Comparison of ENCODE assay signal across 8 cellular contexts in genomic region chr1:20633190-20634064, GRCh38. TPM values are rescaled to one million over a fixed set of nuclear protein-coding genes. Genes with fewer than 3 reads are reported as not detected.
DNase-seq lines count a peak whose midpoint lies in the region; ATAC-seq, FAIRE-seq and TF ChIP-seq lines count a peak whose summit lies in the region.

Gene PINK1 (plus strand): TSS chr1:20633458. CDS start chr1:20633549, 91 bp downstream.

- H2AFZ ChIP-seq in neuron (ENCODE audit: low read depth, low read length), result peak within 1 kb of the TSS; percentile 95

- peaks cover 0 to 4% (median 0%) of the 10 kb centered on the region in 7 donors for H3K9me3 Mint-ChIP-seq in CD4-positive, CD25-positive, alpha-beta regulatory T cell
- H3K9me3 Mint-ChIP-seq in activated naive CD4-positive, alpha-beta T cell treated with anti-CD3 and anti-CD28 coated beads for 36 hours, result no peaks in the 10 kb centered on the region

- H3K27me3 ChIP-seq in CD4-positive, CD25-positive, alpha-beta regulatory T cell (ENCODE audit: control insufficient read depth, insufficient read depth, low read length), result peaks cover 1% of the 10 kb centered on the region
- H3K27me3 ChIP-seq in SJSA1 (replicated peaks), result no peaks in the 10 kb centered on the region
- no peaks in the 10 kb centered on the region for H3K27me3 ChIP-seq in neuron (ENCODE audit: insufficient read depth, low read length)

- peaks cover 8% of the 10 kb centered on the region for H3K36me3 ChIP-seq in CD4-positive, CD25-positive, alpha-beta regulatory T cell (ENCODE audit: control insufficient read depth, insufficient read depth, low read length)
- H3K36me3 ChIP-seq in SJSA1, result peaks cover 7% of the 10 kb centered on the region; the same call in 1 of the 2 replicates
- H3K36me3 ChIP-seq in neuron (ENCODE audit: insufficient read depth, low read length), result no peaks in the 10 kb centered on the region

- H3K9me3 ChIP-seq in CD4-positive, CD25-positive, alpha-beta regulatory T cell (ENCODE audit: control insufficient read depth in 2 of 2, low read length in 2 of 2), result no peaks in the 10 kb centered on the region
- H3K9me3 ChIP-seq in SJSA1 (replicated peaks) (0 out of 2 replicates have a peak, but pooled peaks cover 6% of the 10 kb centered on the region), neuron (ENCODE audit: low read length) (no peaks in the 10 kb centered on the region)

- peaks cover 3% of the 10 kb centered on the region for H3K36me3 Mint-ChIP-seq in CD4-positive, CD25-positive, alpha-beta regulatory T cell
- no peaks in the 10 kb centered on the region for H3K36me3 Mint-ChIP-seq in activated naive CD4-positive, alpha-beta T cell treated with anti-CD3 and anti-CD28 coated beads for 36 hours (ENCODE audit: low read depth)

- ATAC-seq in CD4-positive, CD25-positive, alpha-beta regulatory T cell (ENCODE audit: low read depth in 2 of 2), result peak; percentile 87 to 88

- peak within 1 kb of the TSS; percentile 98 for H3K4me3 ChIP-seq in CD4-positive, CD25-positive, alpha-beta regulatory T cell (ENCODE audit: low read depth, low read length)
- H3K4me3 ChIP-seq in SJSA1, result peak within 1 kb of the TSS; percentile 99
- H3K4me3 ChIP-seq in neuron (ENCODE audit: low read length), result peak within 1 kb of the TSS; percentile 97

- peaks cover 5 to 19% (median 12%) of the 10 kb centered on the region in 4 donors for H3K4me1 Mint-ChIP-seq in CD4-positive, CD25-positive, alpha-beta regulatory T cell
- H3K4me1 Mint-ChIP-seq in activated naive CD4-positive, alpha-beta T cell treated with anti-CD3 and anti-CD28 coated beads for 36 hours (ENCODE audit: low read depth), result peaks cover 9% of the 10 kb centered on the region

- intact Hi-C loops in activated naive CD4-positive, alpha-beta T cell treated with anti-CD3 and anti-CD28 coated beads for 36 hours (cut with micrococcal nuclease), result loop anchor here (1.0 to 5.0 kb wide), 4 partner anchors 28 to 544 kb away; partner anchors contain the start of genes DDOST, EIF4G3 and MUL1

- peak within 1 kb of the TSS; percentile 94 to 98 (median 96) for H3K4me3 Mint-ChIP-seq in CD4-positive, CD25-positive, alpha-beta regulatory T cell
- peak within 1 kb of the TSS; percentile 81 for H3K4me3 Mint-ChIP-seq in activated naive CD4-positive, alpha-beta T cell treated with anti-CD3 and anti-CD28 coated beads for 36 hours

- peak within 1 kb of the TSS; percentile 74 for H3K27ac ChIP-seq in CD4-positive, CD25-positive, alpha-beta regulatory T cell (ENCODE audit: insufficient read depth, low read length, poor library complexity, severe bottlenecking)
- H3K27ac ChIP-seq in SJSA1, result peak within 1 kb of the TSS; percentile 74

- peaks cover 20% of the 10 kb centered on the region for H3K27me3 Mint-ChIP-seq in CD4-positive, CD25-positive, alpha-beta regulatory T cell
- no peaks in the 10 kb centered on the region for H3K27me3 Mint-ChIP-seq in activated naive CD4-positive, alpha-beta T cell treated with anti-CD3 and anti-CD28 coated beads for 36 hours (ENCODE audit: low read depth)

- peak; percentile 94 for TF ChIP-seq CTCF in GM20000 (IDR thresholded peaks at IDR 0.05; ENCODE audit: extremely low read depth, missing control alignments)

- no peak for FAIRE-seq in frontal cortex (lab: Jason Lieb, UNC)

- peak within 1 kb of the TSS; percentile 90 to 97 (median 93) for H3K27ac Mint-ChIP-seq in CD4-positive, CD25-positive, alpha-beta regulatory T cell
- H3K27ac Mint-ChIP-seq in activated naive CD4-positive, alpha-beta T cell treated with anti-CD3 and anti-CD28 coated beads for 36 hours, result peak within 1 kb of the TSS; percentile 30

- CTCF ChIA-PET in activated naive CD4-positive, alpha-beta T cell treated with anti-CD3 and anti-CD28 coated beads for 36 hours (lab: Charles Lee), result interaction anchor here (0.6 to 4.7 kb wide), 25 partner anchors 8 to 509 kb away, joined by 3 to 28 read pairs (median 4); no protein-coding TSS in a partner anchor

- peaks cover 12% of the 10 kb centered on the region for H3K4me1 ChIP-seq in CD4-positive, CD25-positive, alpha-beta regulatory T cell (ENCODE audit: control insufficient read depth, insufficient read depth, low read length, poor library complexity, severe bottlenecking)
- peaks cover 18% of the 10 kb centered on the region for H3K4me1 ChIP-seq in SJSA1 (replicated peaks)
- peaks cover 9% of the 10 kb centered on the region for H3K4me1 ChIP-seq in neuron (ENCODE audit: insufficient read depth, low read length)

- peak; percentile 74 to 86 (median 82) for DNase-seq in CD4-positive, CD25-positive, alpha-beta regulatory T cell
- peak; percentile 93 for DNase-seq in GM20000 (ENCODE audit: low spot score)
- peak; percentile 87 for DNase-seq in LoVo (ENCODE audit: low spot score)
- DNase-seq in SJSA1 (ENCODE audit: low read depth in 1 of 2, low spot score in 2 of 2), result peak; percentile 75 to 86
- peak; percentile 86 for DNase-seq in activated naive CD4-positive, alpha-beta T cell treated with anti-CD3 and anti-CD28 coated beads for 36 hours
- peak; percentile 87 for DNase-seq in frontal cortex (ENCODE audit: low spot score in 2 of 2)
- peak; percentile 46 for DNase-seq in stromal cell of bone marrow (ENCODE audit: low read depth)

RNA-seq across cellular contexts. Expression of gene PINK1, which starts in this region (rescaled TPM):
- total RNA-seq in CD4-positive, CD25-positive, alpha-beta regulatory T cell, result 15.4 TPM
- 10 to 100 TPM; 18.8 to 23.0 (median 19.5) TPM for polyA plus RNA-seq in CD4-positive, CD25-positive, alpha-beta regulatory T cell
- 48.0 and 55.0 TPM in 2 replicates for total RNA-seq in SJSA1 (2014; rRNA removed; shearing (Covaris generic))
- total RNA-seq in activated naive CD4-positive, alpha-beta T cell treated with anti-CD3 and anti-CD28 coated beads for 36 hours, result 1 to 10 TPM; 1.4 to 1.5 TPM
- 119 TPM for total RNA-seq in frontal cortex

Comparison
In these comparisons a context has a peak if more than half of its experiments do, and no peak if none do; other contexts are left out.
1. Peak in every context shown above with its lines: DNase-seq, ATAC-seq, H3K4me3 ChIP-seq and H3K27ac ChIP-seq.